In the genomic region with DNA sequence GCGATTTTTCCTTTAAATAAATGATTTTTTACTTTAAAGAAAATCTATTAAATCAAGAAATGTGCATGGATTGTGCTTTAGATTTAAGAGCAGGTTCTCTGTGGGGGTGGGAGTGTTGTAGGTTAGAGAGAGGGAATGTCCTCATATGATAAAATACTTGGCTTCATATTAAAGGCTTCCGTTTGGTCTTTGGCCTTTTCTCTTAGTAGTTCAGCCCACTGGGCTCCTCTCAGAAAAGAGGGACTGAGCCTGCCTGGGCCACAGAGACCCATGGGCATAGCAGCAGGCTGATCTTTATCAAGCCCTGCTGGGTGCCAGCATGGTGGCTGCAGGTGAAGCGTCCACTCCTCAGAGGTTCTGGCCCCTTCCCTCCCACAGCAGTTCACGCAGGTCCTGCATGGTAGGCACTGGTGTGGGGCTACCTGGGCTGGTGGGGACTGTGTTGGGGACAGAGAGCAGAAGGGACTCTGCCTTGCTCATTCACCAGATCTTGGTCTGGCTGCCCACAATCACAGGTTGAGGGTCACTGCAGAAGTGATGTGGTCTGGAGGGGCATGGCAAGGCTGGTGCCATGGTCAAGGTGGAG, we compare ENCODE assay signal across 23 cellular contexts. TPM values are rescaled to one million over a fixed set of nuclear protein-coding genes. Genes with fewer than 3 reads are reported as not detected.
DNase-seq lines count a peak whose midpoint lies in the region; ATAC-seq and TF ChIP-seq lines count a peak whose summit lies in the region.
"Had no signal": no experiment of that assay in that cellular context is flagged by ENCODE, and none has a peak within 500 bp of the region (broad histone marks: within the 10 kb centered on the region; RNA-seq: fewer than 3 reads in every experiment).

No MANE protein-coding gene starts in this region.

- no peak overlapping the region for H3K4me3 Mint-ChIP-seq in activated B cell treated with CpG ODN at 0.5 μM for 24 hours
- H3K4me3 Mint-ChIP-seq: activated CD8-positive, alpha-beta T cell treated with anti-CD3 and anti-CD28 coated beads for 36 hours; activated naive CD4-positive, alpha-beta T cell treated with anti-CD3 and anti-CD28 coated beads, Interleukin-2, amount 10 ng/mL, durations not matched to agents 7 days and 5 days; activated T-cell treated with anti-CD3 and anti-CD28 coated beads, Interleukin-2, amount 50 U/mL, for 24 hours; stimulated activated naive CD8-positive, alpha-beta T cell treated with anti-CD3 and anti-CD28 coated beads, Interleukin-15, amount 100 ng/mL, for 72 hours had no signal

- no peaks in the 10 kb centered on the region for H3K9me3 Mint-ChIP-seq in activated B cell treated with CpG ODN at 0.5 μM for 24 hours
- H3K9me3 Mint-ChIP-seq: activated T-cell treated with anti-CD3 and anti-CD28 coated beads, Interleukin-2, amount 50 U/mL, for 24 hours had no signal

- H3K36me3 ChIP-seq in heart left ventricle (no peaks in the 10 kb centered on the region), liver (ENCODE audit: control insufficient read depth in 4 of 4, insufficient read depth in 3 of 4, low read depth in 1 of 4, low read length in 3 of 4) (no peaks in the 10 kb centered on the region), thoracic aorta (no peaks in the 10 kb centered on the region)
- H3K36me3 ChIP-seq: ovary had no signal

- DNase-seq in heart left ventricle (no peak), left ventricle myocardium superior (no peak), activated B cell treated with CpG ODN at 0.5 μM for 24 hours (no peak), thoracic aorta (ENCODE audit: low spot score) (no peak)
- no peak for DNase-seq in activated naive CD4-positive, alpha-beta T cell treated with anti-CD3 and anti-CD28 coated beads, Interleukin-2, amount 50 U/mL, for 16 hours
- DNase-seq: activated CD8-positive, alpha-beta T cell treated with anti-CD3 and anti-CD28 coated beads for 36 hours; activated naive CD4-positive, alpha-beta T cell treated with anti-CD3 and anti-CD28 coated beads, Interleukin-2, amount 10 ng/mL, durations not matched to agents 7 days and 5 days; activated T-cell treated with anti-CD3 and anti-CD28 coated beads, Interleukin-2, amount 50 U/mL, for 24 hours; DMS53; naive B cell; NCI-H1105 treated with DMSO at 0.1 percent for 48 hours; NCI-H2107; NCI-H510A; SIG-M5; stimulated activated CD4-positive, alpha-beta T cell treated with anti-CD3 and anti-CD28 coated beads, Interleukin-2, amount 100 ng/mL, for 48 hours; stimulated activated naive CD8-positive, alpha-beta T cell treated with anti-CD3 and anti-CD28 coated beads, Interleukin-15, amount 100 ng/mL, for 72 hours; T-helper 1 cell had no signal

- no peak for TF ChIP-seq POLR2A in heart left ventricle (IDR thresholded peaks at IDR 0.05)

- peak in 1 of 2 donors; percentile 41 for TF ChIP-seq RAD21 in liver (IDR thresholded peaks at IDR 0.05)

- intact Hi-C loops in heart left ventricle (cut with DNase I) (loop anchor here in 2 of 10 donors (5.0 to 10.0 kb wide), 2 partner anchors 54 to 802 kb away; no protein-coding TSS in a partner anchor), left ventricle myocardium superior (cut with micrococcal nuclease) (no loop called here), activated B cell treated with CpG ODN at 0.5 μM for 24 hours (cut with micrococcal nuclease) (no loop called here)

- peak overlapping the region; percentile 16 for H3K27ac Mint-ChIP-seq in activated B cell treated with CpG ODN at 0.5 μM for 24 hours
- H3K27ac Mint-ChIP-seq: activated CD8-positive, alpha-beta T cell treated with anti-CD3 and anti-CD28 coated beads for 36 hours; activated naive CD4-positive, alpha-beta T cell treated with anti-CD3 and anti-CD28 coated beads, Interleukin-2, amount 10 ng/mL, durations not matched to agents 7 days and 5 days; stimulated activated naive CD8-positive, alpha-beta T cell treated with anti-CD3 and anti-CD28 coated beads, Interleukin-15, amount 100 ng/mL, for 72 hours had no signal

- H3K4me1 ChIP-seq in heart left ventricle (peaks cover 0 to 83% (median 68%) of the 10 kb centered on the region in 12 donors), liver (ENCODE audit: control insufficient read depth in 4 of 4, insufficient read depth in 4 of 4, low read length in 3 of 4) (peaks cover 17 to 49% (median 34%) of the 10 kb centered on the region in 4 donors), thoracic aorta (ENCODE audit: control insufficient read depth in 1 of 2, low read depth in 2 of 2) (peaks cover 49 to 74% of the 10 kb centered on the region in 2 donors)

- H3K9ac ChIP-seq in liver (ENCODE audit: low read depth in 1 of 2, low read length in 2 of 2), result no peak overlapping the region

- no peak overlapping the region for H3K4me3 ChIP-seq in heart left ventricle
- no peak overlapping the region for H3K4me3 ChIP-seq in liver (ENCODE audit: low read depth in 1 of 3, low read length in 3 of 3)
- no peak overlapping the region for H3K4me3 ChIP-seq in thoracic aorta
- H3K4me3 ChIP-seq: lung, ovary had no signal

- H3K27me3 Mint-ChIP-seq in activated B cell treated with CpG ODN at 0.5 μM for 24 hours, result no peaks in the 10 kb centered on the region
- H3K27me3 Mint-ChIP-seq: activated CD8-positive, alpha-beta T cell treated with anti-CD3 and anti-CD28 coated beads for 36 hours; activated naive CD4-positive, alpha-beta T cell treated with anti-CD3 and anti-CD28 coated beads, Interleukin-2, amount 10 ng/mL, durations not matched to agents 7 days and 5 days; activated T-cell treated with anti-CD3 and anti-CD28 coated beads, Interleukin-2, amount 50 U/mL, for 24 hours; naive B cell; stimulated activated naive CD8-positive, alpha-beta T cell treated with anti-CD3 and anti-CD28 coated beads, Interleukin-15, amount 100 ng/mL, for 72 hours had no signal

- H3K4me1 Mint-ChIP-seq in activated B cell treated with CpG ODN at 0.5 μM for 24 hours, result peaks cover 45% of the 10 kb centered on the region

- WGBS in heart left ventricle, 4 donors, result 88 to 95% (median 91%) methylated on average over 4 of the region's 4 CpGs
- WGBS in liver, result 66% methylated on average over 4 of the region's 4 CpGs

- TF ChIP-seq CTCF in heart left ventricle (IDR thresholded peaks at IDR 0.05) (no peak), activated B cell treated with CpG ODN at 0.5 μM for 24 hours (IDR thresholded peaks at IDR 0.05) (no peak), liver (IDR thresholded peaks at IDR 0.05; ENCODE audit: low read depth, low read length, missing input control) (no peak), thoracic aorta (IDR thresholded peaks at IDR 0.05) (no peak)

- peak overlapping the region in 8 of 12 donors; percentile 4 to 98 (median 77) for H3K27ac ChIP-seq in heart left ventricle
- peak overlapping the region; percentile 15 to 46 for H3K27ac ChIP-seq in liver (ENCODE audit: low read depth in 1 of 2, low read length in 2 of 2)
- H3K27ac ChIP-seq in thoracic aorta, result peak overlapping the region; percentile 77 to 92
- H3K27ac ChIP-seq: C4-2B, ovary had no signal

- ATAC-seq in heart left ventricle (no peak), left ventricle myocardium superior (no peak), activated B cell treated with CpG ODN at 0.5 μM for 24 hours (ENCODE audit: low read depth) (no peak), thoracic aorta (ENCODE audit: insufficient number of reproducible peaks, low FRiP score, low read depth) (no peak), GM19035 (IDR thresholded peaks at IDR 0.05; ENCODE audit: unreplicated experiment) (no peak), GM21526 (IDR thresholded peaks at IDR 0.05; ENCODE audit: low FRiP score, unreplicated experiment) (no peak)
- ATAC-seq: activated CD8-positive, alpha-beta T cell treated with anti-CD3 and anti-CD28 coated beads for 36 hours; stimulated activated naive CD8-positive, alpha-beta T cell treated with anti-CD3 and anti-CD28 coated beads, Interleukin-15, amount 100 ng/mL, for 72 hours had no signal

- H3K9me3 ChIP-seq in heart left ventricle (no peaks in the 10 kb centered on the region), liver (ENCODE audit: control insufficient read depth in 4 of 4, low read length in 3 of 4) (no peaks in the 10 kb centered on the region), thoracic aorta (no peaks in the 10 kb centered on the region)
- H3K9me3 ChIP-seq: ovary had no signal

- CTCF ChIA-PET in activated B cell treated with CpG ODN at 0.5 μM for 24 hours (lab: Charles Lee), result no interaction called here

- POLR2A ChIA-PET in activated B cell treated with CpG ODN at 0.5 μM for 24 hours (lab: Charles Lee), result no interaction called here

- peaks cover 6% of the 10 kb centered on the region for H3K36me3 Mint-ChIP-seq in activated B cell treated with CpG ODN at 0.5 μM for 24 hours (ENCODE audit: low read depth)
- H3K36me3 Mint-ChIP-seq: naive B cell had no signal

- no peaks in the 10 kb centered on the region for H3K27me3 ChIP-seq in heart left ventricle
- no peaks in the 10 kb centered on the region for H3K27me3 ChIP-seq in liver (ENCODE audit: control insufficient read depth in 4 of 4, insufficient read depth in 4 of 4, low read length in 3 of 4)
- H3K27me3 ChIP-seq in thoracic aorta (replicated peaks; ENCODE audit: insufficient read depth), result no peaks in the 10 kb centered on the region
- H3K27me3 ChIP-seq: ovary had no signal

TF ChIP-seq in liver, 16 proteins besides CTCF, POLR2A, EP300 and RAD21:
- no peak for TF ChIP-seq HNF4G (IDR thresholded peaks at IDR 0.05)
- no peak for TF ChIP-seq EGR1 (IDR thresholded peaks at IDR 0.05; ENCODE audit: low read depth in 2 of 2)
- peak; percentile 50 to 71 for TF ChIP-seq HNF4A (conservative IDR thresholded peaks at IDR 0.05)
- TF ChIP-seq SP1 (IDR thresholded peaks at IDR 0.05), result peak; percentile 52
- TF ChIP-seq RXRA (IDR thresholded peaks at IDR 0.05), result peak in 1 of 2 donors; percentile 17
- TF ChIP-seq NR2F2 (IDR thresholded peaks at IDR 0.05), result no peak

RNA-seq across cellular contexts. Expression of a gene that starts 4.3 kb away (rescaled TPM):
- total RNA-seq in heart left ventricle, result 10 to 100 TPM; 14.3 to 57.5 (median 24.6) TPM
- 10 to 100 TPM in 1 of 2 donors, 1 to 10 TPM in 1; 5.8 to 17.9 TPM for polyA plus RNA-seq in heart left ventricle
- 17.4 TPM for total RNA-seq in left ventricle myocardium superior
- total RNA-seq in activated B cell treated with CpG ODN at 0.5 μM for 24 hours, result 9.2 and 11.2 TPM in 2 replicates
- total RNA-seq in liver, result 10 to 100 TPM in 1 of 2 donors, 1 to 10 TPM in 1; 9.9 to 14.1 TPM
- polyA plus RNA-seq in liver, result 1 to 10 TPM; 6.4 to 6.8 TPM
- total RNA-seq in thoracic aorta, result 10 to 100 TPM; 29.6 to 49.2 TPM

Comparison
In these comparisons a context has a peak if more than half of its experiments do, and no peak if none do; other contexts are left out.
1. H3K27ac ChIP-seq: peak in every context shown above with its lines; median percentile 84 in thoracic aorta; 77 in heart left ventricle; 30 in liver.